ENCODE assay signal across 26 cellular contexts in the genomic region with DNA sequence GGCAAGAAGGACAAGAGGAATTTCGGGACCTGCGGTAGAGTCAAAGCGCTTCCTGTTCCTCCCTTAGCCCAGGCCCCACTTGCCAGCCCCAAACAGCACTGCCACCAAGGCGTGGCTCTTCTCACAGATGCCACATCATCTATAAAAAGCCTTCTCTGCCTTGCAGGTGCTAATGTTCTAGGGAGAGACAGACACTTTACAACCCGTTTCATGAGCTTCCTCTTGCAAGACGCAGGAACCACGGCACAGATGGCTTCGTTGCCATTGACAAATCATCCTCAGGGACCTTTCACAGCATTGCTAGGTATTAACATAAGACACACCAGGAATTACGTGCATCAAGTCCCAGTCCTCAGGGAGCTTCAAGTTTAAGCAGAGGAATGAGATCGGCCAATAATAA.
A peak's percentile ranks its signal among the peaks of the same experiment; 100 is the strongest.
DNase-seq lines count a peak whose midpoint lies in the region; ATAC-seq, FAIRE-seq and TF ChIP-seq lines count a peak whose summit lies in the region.
"Had no signal": no experiment of that assay in that cellular context is flagged by ENCODE, and none has a peak within 500 bp of the region (broad histone marks: within the 10 kb centered on the region; RNA-seq: fewer than 3 reads in every experiment).

No MANE protein-coding gene starts in this region.

- H3K79me2 ChIP-seq in endothelial cell of umbilical vein (ENCODE audit: control insufficient read depth, insufficient read depth, low read length) = no peaks in the 10 kb centered on the region

- no TSS peak for BruUV-seq in endothelial cell of umbilical vein (replicated peaks; lab: Mats Ljungman, UMichigan)

- intact Hi-C loops in endothelial cell of umbilical vein (cut with micrococcal nuclease) (no loop called here), testis (cut with DNase I; ENCODE audit: low total_unique reads) (no loop called here)

- peak overlapping the region; percentile 10 for H2AFZ ChIP-seq in endothelial cell of umbilical vein (ENCODE audit: low read depth, low read length)

- H3K27ac ChIP-seq in endothelial cell of umbilical vein (ENCODE audit: insufficient read depth, low read depth, low read length) (no peak overlapping the region), testis (peak overlapping the region; percentile 43 to 60)
- H3K27ac ChIP-seq: KMS-11, left lung, RWPE1 had no signal

- H3K9me3 ChIP-seq in endothelial cell of umbilical vein (replicated peaks; ENCODE audit: control insufficient read depth, insufficient read depth, low read length) (no peaks in the 10 kb centered on the region), testis (no peaks in the 10 kb centered on the region)
- H3K9me3 ChIP-seq: left lung, sigmoid colon had no signal

- 81 to 83% methylated on average over 10 of the region's 10 CpGs for WGBS in testis, 2 donors

- H3K27me3 ChIP-seq in endothelial cell of umbilical vein (ENCODE audit: control insufficient read depth in 2 of 2, insufficient read depth in 2 of 2, low read length in 2 of 2) (no peaks in the 10 kb centered on the region), testis (no peaks in the 10 kb centered on the region)
- H3K27me3 ChIP-seq: left lung, sigmoid colon had no signal

- no peaks in the 10 kb centered on the region for H4K20me1 ChIP-seq in endothelial cell of umbilical vein (replicated peaks; ENCODE audit: control insufficient read depth, extremely low read depth, insufficient read depth, low read length)

- dilution Hi-C loops in endothelial cell of umbilical vein (cut with MboI; ENCODE audit: extremely low pct_ligation_motif_present, low sequenced_read_pairs) = no loop called here

- no peaks in the 10 kb centered on the region for H3K36me3 ChIP-seq in endothelial cell of umbilical vein (ENCODE audit: control insufficient read depth in 2 of 2, extremely low read depth in 1 of 2, insufficient read depth in 2 of 2, low read length in 2 of 2)
- H3K36me3 ChIP-seq in testis (ENCODE audit: low read depth, missing control alignments) = no peaks in the 10 kb centered on the region
- H3K36me3 ChIP-seq: left lung, sigmoid colon had no signal

- no peak overlapping the region for H3K9ac ChIP-seq in endothelial cell of umbilical vein (replicated peaks; ENCODE audit: extremely low read depth, insufficient read depth, low read length)
- H3K9ac ChIP-seq: KMS-11 had no signal

- H3K4me1 ChIP-seq in endothelial cell of umbilical vein (ENCODE audit: control insufficient read depth, extremely low read depth, insufficient read depth, low read length) (peaks cover 9% of the 10 kb centered on the region), testis (peaks cover 54% of the 10 kb centered on the region)

- H3K4me3 ChIP-seq in NB4 (ENCODE audit: low read depth, low read length) = no peak overlapping the region
- no peak overlapping the region for H3K4me3 ChIP-seq in endothelial cell of umbilical vein (replicated peaks in 1 of 3; ENCODE audit: insufficient read depth in 1 of 3, low read depth in 1 of 3, low read length in 3 of 3)
- H3K4me3 ChIP-seq in testis = no peak overlapping the region
- H3K4me3 ChIP-seq: left lung, sigmoid colon had no signal

- DNase-seq in GF-D8 (lab: John Stamatoyannopoulos, UW) = peak; percentile 83
- DNase-seq in NB4 (ENCODE audit: low read depth) = peak; percentile 28
- no peak for DNase-seq in endothelial cell of umbilical vein (ENCODE audit: low read depth, low spot score)
- no peak for DNase-seq in testis
- DNase-seq in NCI-H128 (lab: John Stamatoyannopoulos, UW; ENCODE audit: unreplicated experiment) = no peak
- DNase-seq: activated CD4-positive, alpha-beta memory T cell treated with anti-CD3 and anti-CD28 coated beads for 36 hours; CD8-positive, alpha-beta T cell; effector CD8-positive, alpha-beta T cell; foreskin melanocyte; GOT3; left lung; midbrain; NCI-H1105; NCI-H2029 treated with DMSO at 0.1 percent for 48 hours; NCI-H345; NCI-H774; posterior cingulate gyrus; sigmoid colon; stimulated activated naive CD4-positive, alpha-beta T cell treated with Interleukin-2 at 50 U/mL for 16 hours had no signal

- no peak for FAIRE-seq in endothelial cell of umbilical vein (lab: Jason Lieb, UNC)
- FAIRE-seq: G401.6 had no signal

- no peak overlapping the region for H3K4me2 ChIP-seq in endothelial cell of umbilical vein (ENCODE audit: insufficient read depth, low read length)
- H3K4me2 ChIP-seq: KMS-11 had no signal

- TF ChIP-seq CTCF in NB4 (IDR thresholded peaks at IDR 0.05; ENCODE audit: low read depth, low read length) (no peak), endothelial cell of umbilical vein (IDR thresholded peaks at IDR 0.05; ENCODE audit: extremely low read depth in 1 of 2, insufficient read depth in 1 of 2, low read depth in 1 of 2, low read length in 2 of 2) (no peak), testis (IDR thresholded peaks at IDR 0.05) (no peak)

- no peak for TF ChIP-seq POLR2A in NB4 (IDR thresholded peaks at IDR 0.05; ENCODE audit: extremely low read depth, insufficient read length)
- TF ChIP-seq POLR2A in endothelial cell of umbilical vein (IDR thresholded peaks at IDR 0.05; ENCODE audit: low read depth, low read length) = no peak
- no peak for TF ChIP-seq POLR2A in testis (IDR thresholded peaks at IDR 0.05)

- POLR2A ChIA-PET in endothelial cell of umbilical vein (lab: Charles Lee) = no interaction called here

- CTCF ChIA-PET in endothelial cell of umbilical vein (lab: Charles Lee) = interaction anchor here (1.2 to 1.7 kb wide), 3 partner anchors 10 to 17 kb away, joined by 3 to 4 read pairs (median 3); no protein-coding TSS in a partner anchor

- no peaks in the 10 kb centered on the region for H3K9me1 ChIP-seq in endothelial cell of umbilical vein (replicated peaks; ENCODE audit: control insufficient read depth, extremely low read depth, insufficient read depth, low read length)

- ATAC-seq in GM18861 (IDR thresholded peaks at IDR 0.05; ENCODE audit: unreplicated experiment) = no peak
- no peak for ATAC-seq in GM21737 (IDR thresholded peaks at IDR 0.05; ENCODE audit: unreplicated experiment)
- ATAC-seq: activated CD4-positive, CD25-positive, alpha-beta regulatory T cell treated with anti-CD3 and anti-CD28 coated beads, Interleukin-2, amount 50 U/mL, for 24 hours; CD8-positive, alpha-beta T cell; left lung; SK-N-SH treated with all-trans-retinoic acid at 6 μM for 48 hours had no signal

TF ChIP-seq in endothelial cell of umbilical vein, 7 proteins besides CTCF, POLR2A, EP300 and RAD21:
- no peak for TF ChIP-seq JUN (IDR thresholded peaks at IDR 0.05; ENCODE audit: borderline replicate concordance, insufficient read depth, insufficient read length, low read depth)
- TF ChIP-seq EZH2 (IDR thresholded peaks at IDR 0.05; ENCODE audit: borderline replicate concordance, low read depth, low read length, severe bottlenecking) = no peak
- no peak for TF ChIP-seq FOS (IDR thresholded peaks at IDR 0.05; ENCODE audit: borderline replicate concordance, insufficient read depth, low read length)
- TF ChIP-seq MYC (IDR thresholded peaks at IDR 0.05; ENCODE audit: low read depth, low read length) = no peak
- TF ChIP-seq, protein P1, sequence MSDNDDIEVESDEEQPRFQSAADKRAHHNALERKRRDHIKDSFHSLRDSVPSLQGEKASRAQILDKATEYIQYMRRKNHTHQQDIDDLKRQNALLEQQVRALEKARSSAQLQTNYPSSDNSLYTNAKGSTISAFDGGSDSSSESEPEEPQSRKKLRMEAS (IDR thresholded peaks at IDR 0.05; ENCODE audit: insufficient read depth, insufficient read length) = no peak
- TF ChIP-seq GATA2 (IDR thresholded peaks at IDR 0.05; ENCODE audit: insufficient read depth, insufficient read length, low read depth, low read length) = no peak
- no peak for TF ChIP-seq POLR2AphosphoS5 (IDR thresholded peaks at IDR 0.05; ENCODE audit: insufficient read depth, low read depth, low read length)
TF ChIP-seq in endothelial cell of umbilical vein: peak in this region for 0.

Comparison
In these comparisons a context has a peak if more than half of its experiments do, and no peak if none do; other contexts are left out.
1. DNase-seq: peak in GF-D8 (single experiment) and NB4 (single experiment); none in endothelial cell of umbilical vein (single experiment), testis (single experiment) and NCI-H128 (single experiment).